Comparison of ENCODE assay signal across 8 cellular contexts in genomic region chr16:87387942-87388817, GRCh38. TPM values are rescaled to one million over a fixed set of nuclear protein-coding genes. Genes with fewer than 3 reads are reported as not detected.
DNase-seq lines count a peak whose midpoint lies in the region; ATAC-seq and TF ChIP-seq lines count a peak whose summit lies in the region.

No MANE protein-coding gene starts in this region.

- H4K5ac ChIP-seq in IMR-90 (ENCODE audit: low read depth, low read length) = peak overlapping the region; percentile 89

- peak overlapping the region; percentile 13; the same call in 1 of the 3 replicates for H2BK15ac ChIP-seq in IMR-90 (ENCODE audit: low read depth, low read length)

- intact Hi-C loops in IMR-90 (cut with micrococcal nuclease) = no loop called here

- peak overlapping the region; percentile 20; the same call in 1 of the 2 replicates for H3K4me3 ChIP-seq in IMR-90 (ENCODE audit: insufficient read depth, low read depth, low read length)
- H3K4me3 ChIP-seq in OCI-LY3 (ENCODE audit: low read length) = peak overlapping the region; percentile 68
- peak overlapping the region; percentile 33 for H3K4me3 ChIP-seq in epithelial cell of esophagus (ENCODE audit: low read length)

- peak overlapping the region; percentile 65; the same call in 1 of the 2 replicates for H3K23ac ChIP-seq in IMR-90 (ENCODE audit: low read depth, low read length)

- H3K27ac ChIP-seq in IMR-90 (ENCODE audit: insufficient read depth, low read length) = peak overlapping the region; percentile 69; the same call in 1 of the 2 replicates
- H3K27ac ChIP-seq in OCI-LY3 (ENCODE audit: low read length) = peak overlapping the region; percentile 81

- TF ChIP-seq POLR2A in IMR-90 (IDR thresholded peaks at IDR 0.05; ENCODE audit: low read depth, low read length) = no peak

- in situ Hi-C loops in IMR-90 (cut with MboI; ENCODE audit: low sequenced_read_pairs) = no loop called here

- dilution Hi-C loops in IMR-90 (cut with HindIII; ENCODE audit: low sequenced_read_pairs, unreplicated experiment) = no loop called here

- no TSS peak for BruUV-seq in IMR-90 (replicated peaks; lab: Mats Ljungman, UMichigan)

- H3K4me2 ChIP-seq in IMR-90 (ENCODE audit: low read depth, low read length) (peak overlapping the region; percentile 75), OCI-LY3 (ENCODE audit: low read length) (peak overlapping the region; percentile 82)

- 18% methylated on average over 8 of the region's 18 CpGs; no CpG with 5 or more reads in 1 of the 2 experiments for WGBS in IMR-90 (ENCODE audit: extremely low coverage in 2 of 2, insufficient read length in 1 of 2), 2 experiments

- peak; percentile 54 for ATAC-seq in GM21576 (IDR thresholded peaks at IDR 0.05; ENCODE audit: unreplicated experiment)
- peak; percentile 53 for ATAC-seq in IMR-90 (ENCODE audit: low read depth)

- H3K27me3 ChIP-seq in IMR-90 (ENCODE audit: control insufficient read depth, insufficient read depth, low read length) = no peaks in the 10 kb centered on the region
- no peaks in the 10 kb centered on the region for H3K27me3 ChIP-seq in OCI-LY3 (ENCODE audit: low read depth, low read length)

- H3K9me1 ChIP-seq in IMR-90 (ENCODE audit: insufficient read depth, low read length) = peaks cover 7% of the 10 kb centered on the region; the same call in 1 of the 2 replicates

- H3K79me1 ChIP-seq in IMR-90 (ENCODE audit: low read depth in 1 of 2, low read length in 2 of 2) = peaks cover 0 to 17% of the 10 kb centered on the region in 2 experiments; a peak in 3 of 4 replicates

- DNase-seq in DMS 273 (lab: John Stamatoyannopoulos, UW; ENCODE audit: unreplicated experiment) (peak; percentile 98), IMR-90 (peak; percentile 99), activated T-cell treated with anti-CD3 and anti-CD28 coated beads for 1 hour (ENCODE audit: low read depth) (peak; percentile 67), epithelial cell of esophagus (ENCODE audit: low read depth) (peak; percentile 99), midbrain (lab: John Stamatoyannopoulos, UW) (peak; percentile 98)
- DNase-seq in stimulated activated CD8-positive, alpha-beta memory T cell treated with anti-CD3 and anti-CD28 coated beads, Interleukin-2, amount 100 ng/mL, for 1 hour (ENCODE audit: low read depth in 2 of 2) = peak; percentile 66 to 69

- H2BK120ac ChIP-seq in IMR-90 (ENCODE audit: low read depth, low read length) = peak overlapping the region; percentile 69

- peak overlapping the region; percentile 87 for H2BK5ac ChIP-seq in IMR-90 (ENCODE audit: low read depth, low read length, poor library complexity, severe bottlenecking)

- peak overlapping the region; percentile 64; the same call in 1 of the 2 replicates for H3K18ac ChIP-seq in IMR-90 (ENCODE audit: low read depth, low read length)

- H2AK5ac ChIP-seq in IMR-90 (ENCODE audit: low read depth, low read length) = no peak overlapping the region

- POLR2A ChIA-PET in IMR-90 (lab: Charles Lee; ENCODE audit: unreplicated experiment) = interaction anchor here (0.5 to 0.6 kb wide), 2 partner anchors 11 to 349 kb away, joined by 3 read pairs; no protein-coding TSS in a partner anchor

- peak overlapping the region; percentile 29; the same call in 1 of the 2 replicates for H3K56ac ChIP-seq in IMR-90 (ENCODE audit: extremely low read depth, insufficient read depth, low read length)

- peak overlapping the region; percentile 54 for H4K91ac ChIP-seq in IMR-90 (ENCODE audit: insufficient read depth, low read depth, low read length)

- H3K79me2 ChIP-seq in OCI-LY3 (ENCODE audit: low read length) = peaks cover 6% of the 10 kb centered on the region

- peak overlapping the region; percentile 50 for H2AK9ac ChIP-seq in IMR-90 (replicated peaks; ENCODE audit: low read depth, low read length, poor library complexity)

- H3K36me3 ChIP-seq in IMR-90 (ENCODE audit: control insufficient read depth, insufficient read depth, low read length) (no peaks in the 10 kb centered on the region), OCI-LY3 (replicated peaks; ENCODE audit: low read depth, low read length) (no peaks in the 10 kb centered on the region)

- H3K4me1 ChIP-seq in IMR-90 (ENCODE audit: control insufficient read depth, insufficient read depth, low read length) (peaks cover 7% of the 10 kb centered on the region), OCI-LY3 (ENCODE audit: low read length) (peaks cover 28% of the 10 kb centered on the region)

- H4K8ac ChIP-seq in IMR-90 (ENCODE audit: low read depth in 2 of 2, low read length in 2 of 2) = peak overlapping the region; percentile 6 to 96

- peaks cover 5% of the 10 kb centered on the region; the same call in 1 of the 2 replicates for H4K20me1 ChIP-seq in IMR-90 (ENCODE audit: insufficient read depth, low read length)
- peaks cover 4% of the 10 kb centered on the region; the same call in 1 of the 2 replicates for H4K20me1 ChIP-seq in OCI-LY3 (ENCODE audit: insufficient read depth, low read length)

- TF ChIP-seq RAD21 in IMR-90 (IDR thresholded peaks at IDR 0.05; ENCODE audit: low read length) = no peak

- peak overlapping the region; percentile 46; the same call in 1 of the 2 replicates for H2BK20ac ChIP-seq in IMR-90 (ENCODE audit: low read depth, low read length)

- TF ChIP-seq CTCF in IMR-90 (conservative IDR thresholded peaks at IDR 0.05; ENCODE audit: low read depth, low read length) = no peak
- TF ChIP-seq CTCF in OCI-LY3 (IDR thresholded peaks at IDR 0.05; ENCODE audit: low read depth, low read length) = no peak
- no peak for TF ChIP-seq CTCF in epithelial cell of esophagus (IDR thresholded peaks at IDR 0.05; ENCODE audit: insufficient read depth, low read depth, low read length, missing control alignments)

- peak overlapping the region; percentile 35 for H3K9ac ChIP-seq in IMR-90 (ENCODE audit: low read depth, low read length)
- H3K9ac ChIP-seq in OCI-LY3 (ENCODE audit: low read length) = peak overlapping the region; percentile 62

- H3K4ac ChIP-seq in IMR-90 (ENCODE audit: low read depth, low read length) = peak overlapping the region; percentile 81

- H3K9me3 ChIP-seq in IMR-90 (ENCODE audit: control insufficient read depth, insufficient read depth, low read length) (no peaks in the 10 kb centered on the region), OCI-LY3 (ENCODE audit: insufficient read depth, low read length) (no peaks in the 10 kb centered on the region)

- CTCF ChIA-PET in IMR-90 (lab: Yijun Ruan, JAX) = interaction anchor here (1.0 to 1.2 kb wide), 2 partner anchors 130 to 248 kb away, joined by 3 read pairs; no protein-coding TSS in a partner anchor

- peak overlapping the region; percentile 83 for H2AFZ ChIP-seq in IMR-90 (replicated peaks; ENCODE audit: low read length, poor library complexity)
- H2AFZ ChIP-seq in OCI-LY3 (ENCODE audit: low read depth, low read length) = peak overlapping the region; percentile 85

- peak overlapping the region; percentile 51 for H3K14ac ChIP-seq in IMR-90 (replicated peaks; ENCODE audit: low read depth, low read length)

TF ChIP-seq in IMR-90, 13 proteins besides CTCF, POLR2A, EP300 and RAD21:
- no peak for TF ChIP-seq MAFK (IDR thresholded peaks at IDR 0.05; ENCODE audit: low read depth, low read length)
- peak; percentile 92 for TF ChIP-seq BHLHE40 (IDR thresholded peaks at IDR 0.05; ENCODE audit: low read depth, low read length)
- peak; percentile 36; the same call in 1 of the 2 replicates for TF ChIP-seq MXI1 (IDR thresholded peaks at IDR 0.05; ENCODE audit: borderline replicate concordance, low read depth, low read length)
- TF ChIP-seq USF2 (IDR thresholded peaks at IDR 0.05; ENCODE audit: low read depth, low read length) = peak; percentile 88
- TF ChIP-seq FOS (IDR thresholded peaks at IDR 0.05; ENCODE audit: low read depth, low read length) = peak; percentile 47; the same call in 1 of the 2 replicates
- no peak for TF ChIP-seq SMC3 (IDR thresholded peaks at IDR 0.05; ENCODE audit: low read depth, low read length)
- TF ChIP-seq CEBPB (IDR thresholded peaks at IDR 0.05; ENCODE audit: low read depth, low read length) = peak; percentile 98

RNA-seq across cellular contexts. Expression of gene MAP1LC3B, which starts 4.0 kb away (rescaled TPM):
- 23.5 and 25.3 TPM in 2 replicates for total RNA-seq in IMR-90 (2012; rRNA removed)
- polyA plus RNA-seq in IMR-90 (2012; rRNA removed) = 46.9 and 57.7 TPM in 2 replicates
- 30.4 and 40.6 TPM in 2 replicates for polyA plus RNA-seq in IMR-90 (2012; cell fraction: cytosol; rRNA removed)
- polyA plus RNA-seq in IMR-90 (2012; cell fraction: nucleus; rRNA removed; ENCODE audit: low replicate concordance) = 7.3 and 33.0 TPM in 2 replicates

RNA-seq across cellular contexts. Expression of gene FBXO31, which starts 4.6 kb away (rescaled TPM):
- total RNA-seq in IMR-90 (2012; rRNA removed) = 10.4 and 10.6 TPM in 2 replicates
- 16.9 and 20.7 TPM in 2 replicates for polyA plus RNA-seq in IMR-90 (2012; rRNA removed)
- 10.1 and 14.2 TPM in 2 replicates for polyA plus RNA-seq in IMR-90 (2012; cell fraction: cytosol; rRNA removed)
- polyA plus RNA-seq in IMR-90 (2012; cell fraction: nucleus; rRNA removed; ENCODE audit: low replicate concordance) = 54.4 and 120 TPM in 2 replicates

Comparison
In these comparisons a context has a peak if more than half of its experiments do, and no peak if none do; other contexts are left out.
1. Peak in every context shown above with its lines: DNase-seq, ATAC-seq, H3K4me3 ChIP-seq and H3K27ac ChIP-seq.